ENCODE assay signal across 15 cellular contexts in the genomic region with DNA sequence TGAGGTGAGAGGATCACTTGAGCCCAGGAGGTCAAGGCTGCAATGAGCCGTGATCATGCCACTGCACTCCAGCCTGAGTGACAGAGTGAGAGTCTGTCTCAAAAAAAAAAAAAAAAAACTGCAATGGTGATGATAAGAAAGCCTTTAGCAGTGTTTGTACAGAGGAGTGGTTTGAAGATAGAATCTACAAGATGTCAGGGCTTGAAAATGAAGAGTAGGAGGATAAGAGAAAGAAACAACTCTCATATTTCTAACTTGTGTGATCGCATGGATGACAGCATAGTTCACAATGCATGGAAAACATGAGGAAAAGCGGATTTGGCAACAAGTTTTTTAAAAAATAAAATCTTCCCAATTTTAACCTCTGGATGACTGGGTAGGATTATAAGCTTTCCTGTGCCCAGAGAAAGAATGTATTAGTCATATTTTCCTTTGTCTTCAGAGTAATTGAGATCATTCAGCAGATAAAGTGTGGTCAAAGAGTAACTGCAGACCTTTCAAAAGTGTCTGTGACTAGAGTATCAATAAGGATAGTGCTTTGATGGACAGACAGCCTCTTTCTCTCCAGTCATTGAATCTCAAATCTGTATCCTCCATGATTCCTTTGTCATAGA.
DNase-seq lines count a peak whose midpoint lies in the region; ATAC-seq and TF ChIP-seq lines count a peak whose summit lies in the region.
"Had no signal": no experiment of that assay in that cellular context is flagged by ENCODE, and none has a peak within 500 bp of the region (broad histone marks: within the 10 kb centered on the region; RNA-seq: fewer than 3 reads in every experiment).

No MANE protein-coding gene starts in this region.

- H4K20me1 ChIP-seq in PC-3 (ENCODE audit: low read length) = no peaks in the 10 kb centered on the region

- no peaks in the 10 kb centered on the region for H3K27me3 Mint-ChIP-seq in Caco-2 (ENCODE audit: insufficient read depth, unreplicated experiment)
- H3K27me3 Mint-ChIP-seq: activated CD4-positive, alpha-beta memory T cell treated with anti-CD3 and anti-CD28 coated beads for 36 hours had no signal

- no peaks in the 10 kb centered on the region for H3K9me3 ChIP-seq in Caco-2
- no peaks in the 10 kb centered on the region for H3K9me3 ChIP-seq in PC-3 (ENCODE audit: low read length)
- peaks cover 3% of the 10 kb centered on the region for H3K9me3 ChIP-seq in mesodermal cell (ENCODE audit: control insufficient read depth, low read length)
- H3K9me3 ChIP-seq: ascending aorta, suprapubic skin had no signal

- H3K4me1 ChIP-seq in Caco-2 (peaks cover 24% of the 10 kb centered on the region), PC-3 (ENCODE audit: insufficient read depth, low read length) (peaks cover 42% of the 10 kb centered on the region), mesodermal cell (ENCODE audit: control insufficient read depth, insufficient read depth, low read length, poor library complexity, severe bottlenecking) (peaks cover 4% of the 10 kb centered on the region)
- H3K4me1 ChIP-seq: ascending aorta, suprapubic skin had no signal

- TF ChIP-seq CTCF in Caco-2 (IDR thresholded peaks at IDR 0.05; ENCODE audit: insufficient read depth in 1 of 2, low read depth in 1 of 2, low read length in 1 of 2, severe bottlenecking in 1 of 2, unreplicated experiment in 1 of 2) = no peak
- TF ChIP-seq CTCF in PC-3 (conservative IDR thresholded peaks at IDR 0.05; ENCODE audit: low read depth, low read length) = no peak
- no peak for TF ChIP-seq CTCF in brain microvascular endothelial cell (IDR thresholded peaks at IDR 0.05; ENCODE audit: low read depth, low read length, missing control alignments)

- H3K9me3 Mint-ChIP-seq in Caco-2 (ENCODE audit: unreplicated experiment) = peaks cover 30% of the 10 kb centered on the region
- H3K9me3 Mint-ChIP-seq: natural killer cell treated with Interleukin-12 subunit alpha and Interleukin-12 subunit beta and Interleukin-15 and Interleukin-18, amount 100 ng/mL, for 72 hours had no signal

- CTCF ChIA-PET in Caco-2 (lab: Charles Lee) (no interaction called here), PC-3 (lab: Charles Lee) (no interaction called here)

- POLR2A ChIA-PET in Caco-2 (lab: Charles Lee) (no interaction called here), PC-3 (lab: Charles Lee; ENCODE audit: unreplicated experiment) (interaction anchor here (0.5 kb wide), 1 partner anchor 12 kb away, joined by 3 read pairs; no protein-coding TSS in a partner anchor)

- H3K27me3 ChIP-seq in Caco-2 (replicated peaks; ENCODE audit: control insufficient read depth, insufficient read depth, low read length) = no peaks in the 10 kb centered on the region
- H3K27me3 ChIP-seq in PC-3 (ENCODE audit: low read length) = no peaks in the 10 kb centered on the region
- H3K27me3 ChIP-seq in brain microvascular endothelial cell (replicated peaks) = no peaks in the 10 kb centered on the region
- H3K27me3 ChIP-seq: ascending aorta, suprapubic skin had no signal

- BruUV-seq in Caco-2 (replicated peaks; lab: Mats Ljungman, UMichigan) = no TSS peak
- no TSS peak for BruUV-seq in PC-3 (replicated peaks; lab: Mats Ljungman, UMichigan)

- no peaks in the 10 kb centered on the region for H3K36me3 ChIP-seq in Caco-2 (ENCODE audit: control insufficient read depth, insufficient read depth, low read length)
- no peaks in the 10 kb centered on the region for H3K36me3 ChIP-seq in PC-3 (ENCODE audit: low read depth, low read length)
- H3K36me3 ChIP-seq in brain microvascular endothelial cell (replicated peaks) = no peaks in the 10 kb centered on the region
- H3K36me3 ChIP-seq in mesodermal cell (ENCODE audit: control insufficient read depth, insufficient read depth, low read length) = no peaks in the 10 kb centered on the region
- H3K36me3 ChIP-seq: ascending aorta, suprapubic skin had no signal

- intact Hi-C loops in Caco-2 (cut with micrococcal nuclease; ENCODE audit: unreplicated experiment) (no loop called here), PC-3 (cut with micrococcal nuclease) (no loop called here)

- peak overlapping the region; percentile 24 for H3K27ac Mint-ChIP-seq in Caco-2 (ENCODE audit: unreplicated experiment)
- H3K27ac Mint-ChIP-seq: activated CD4-positive, alpha-beta memory T cell treated with anti-CD3 and anti-CD28 coated beads for 36 hours; natural killer cell treated with Interleukin-12 subunit alpha and Interleukin-12 subunit beta and Interleukin-15 and Interleukin-18, amount 100 ng/mL, for 72 hours had no signal

- ATAC-seq in PC-3 (peak; percentile 57), GM18867 (IDR thresholded peaks at IDR 0.05; ENCODE audit: unreplicated experiment) (no peak), GM18861 (IDR thresholded peaks at IDR 0.05; ENCODE audit: unreplicated experiment) (no peak)
- ATAC-seq: natural killer cell treated with Interleukin-12 subunit alpha and Interleukin-12 subunit beta and Interleukin-15 and Interleukin-18, amount 100 ng/mL, for 72 hours had no signal

- peaks cover 21% of the 10 kb centered on the region for H3K4me1 Mint-ChIP-seq in Caco-2 (ENCODE audit: low read depth, unreplicated experiment)

- no peaks in the 10 kb centered on the region for H3K79me2 ChIP-seq in PC-3 (ENCODE audit: low read length)

- peak overlapping the region; percentile 25 for H3K4me3 Mint-ChIP-seq in Caco-2 (ENCODE audit: unreplicated experiment)
- H3K4me3 Mint-ChIP-seq: activated CD4-positive, alpha-beta memory T cell treated with anti-CD3 and anti-CD28 coated beads for 36 hours; natural killer cell treated with Interleukin-12 subunit alpha and Interleukin-12 subunit beta and Interleukin-15 and Interleukin-18, amount 100 ng/mL, for 72 hours had no signal

- no peak overlapping the region for H3K9ac ChIP-seq in PC-3 (ENCODE audit: low read length)

- DNase-seq in Caco-2 (peak in 1 of 2 experiments; percentile 35), PC-3 (peak; percentile 84), brain microvascular endothelial cell (peak; percentile 7), SKM-1 treated with dmso at 0.1 percent for 144 hours (lab: John Stamatoyannopoulos, UW; ENCODE audit: unreplicated experiment) (no peak)
- DNase-seq in stimulated activated CD4-positive, alpha-beta T cell treated with anti-CD3 and anti-CD28 coated beads, Interleukin-2, amount 100 ng/mL, for 48 hours = no peak
- DNase-seq: activated CD4-positive, alpha-beta memory T cell treated with anti-CD3 and anti-CD28 coated beads for 36 hours; MM.1S; NCI-H2107; SHP77 had no signal

- H3K27ac ChIP-seq in PC-3 (ENCODE audit: low read length) = peak overlapping the region; percentile 22
- H3K27ac ChIP-seq in brain microvascular endothelial cell = no peak overlapping the region
- peak overlapping the region; percentile 79 for H3K27ac ChIP-seq in mesodermal cell (ENCODE audit: low read depth, low read length, severe bottlenecking)
- H3K27ac ChIP-seq: ascending aorta, suprapubic skin had no signal

- no peak overlapping the region for H2AFZ ChIP-seq in PC-3 (ENCODE audit: low read length)

- H3K9me2 ChIP-seq in PC-3 (replicated peaks; ENCODE audit: low read length) = no peaks in the 10 kb centered on the region

- H3K36me3 Mint-ChIP-seq in Caco-2 (ENCODE audit: insufficient read depth, unreplicated experiment) = no peaks in the 10 kb centered on the region

- peaks cover 4% of the 10 kb centered on the region for H3F3A ChIP-seq in PC-3 (ENCODE audit: low read length, unreplicated experiment)

- H3K4me3 ChIP-seq in Caco-2 (ENCODE audit: low read depth, low read length) (no peak overlapping the region), PC-3 (ENCODE audit: low read length) (no peak overlapping the region), brain microvascular endothelial cell (ENCODE audit: low read depth, low read length) (no peak overlapping the region), mesodermal cell (ENCODE audit: extremely low read depth, insufficient read depth, low read length, poor library complexity, severe bottlenecking) (no peak overlapping the region)
- H3K4me3 ChIP-seq: ascending aorta, suprapubic skin had no signal

- in situ Hi-C loops in brain microvascular endothelial cell (cut with HindIII; ENCODE audit: low pct_ligation_motif_present, low sequenced_read_pairs) = no loop called here

- H3K4me2 ChIP-seq in PC-3 (ENCODE audit: low read length) = peak overlapping the region; percentile 35

- 82 to 100% methylated on average over 1 of the region's 3 CpGs for whole genome bisulfite sequencing in mesodermal cell (ENCODE audit: insufficient coverage in 2 of 2), 2 experiments

Comparison
In these comparisons a context has a peak if more than half of its experiments do, and no peak if none do; other contexts are left out.
1. DNase-seq: peak in PC-3 (single experiment) and brain microvascular endothelial cell (single experiment); none in stimulated activated CD4-positive, alpha-beta T cell treated with anti-CD3 and anti-CD28 coated beads, Interleukin-2, amount 100 ng/mL, for 48 hours (0 of 2) and SKM-1 treated with dmso at 0.1 percent for 144 hours (single experiment).